16 cellular contexts compared by ENCODE assay signal in the genomic region with DNA sequence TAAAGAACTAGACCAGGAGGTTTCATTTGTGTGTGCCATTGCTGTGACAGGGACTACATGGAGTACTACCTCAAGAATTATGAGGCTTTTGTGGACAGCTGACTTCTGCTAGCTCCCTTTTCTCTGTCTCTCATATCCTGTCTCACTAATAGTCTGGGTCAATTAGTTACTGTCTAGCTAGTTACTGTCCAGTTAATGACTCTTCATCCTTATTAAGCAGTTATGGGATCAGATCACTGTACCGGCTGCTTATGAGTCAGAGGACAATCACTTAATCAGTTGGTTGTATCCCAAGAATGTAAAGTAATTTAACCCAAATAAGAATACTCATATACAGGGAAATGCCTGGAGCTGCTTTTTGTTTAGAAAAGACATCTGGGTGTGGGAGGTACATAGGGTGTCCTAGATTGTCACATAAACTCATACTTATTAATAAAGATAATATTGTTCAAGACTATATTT.
DNase-seq lines count a peak whose midpoint lies in the region; ATAC-seq and TF ChIP-seq lines count a peak whose summit lies in the region.
"Had no signal": no experiment of that assay in that cellular context is flagged by ENCODE, and none has a peak within 500 bp of the region (broad histone marks: within the 10 kb centered on the region; RNA-seq: fewer than 3 reads in every experiment).

No MANE protein-coding gene starts in this region.

- H3K36me3 Mint-ChIP-seq in activated CD8-positive, alpha-beta memory T cell treated with anti-CD3 and anti-CD28 coated beads, Interleukin-2, amount 10 ng/mL, durations not matched to agents 7 days and 5 days, result peaks cover 2% of the 10 kb centered on the region

- H3K9ac ChIP-seq in HCT116 (ENCODE audit: low read length), result no peak overlapping the region

- H3K9me2 ChIP-seq in HCT116 (ENCODE audit: insufficient read depth), result no peaks in the 10 kb centered on the region; the same call in 1 of the 2 replicates

- H3K27me3 Mint-ChIP-seq in activated CD8-positive, alpha-beta memory T cell treated with anti-CD3 and anti-CD28 coated beads, Interleukin-2, amount 10 ng/mL, durations not matched to agents 7 days and 5 days, result no peaks in the 10 kb centered on the region
- H3K27me3 Mint-ChIP-seq: brain; stimulated activated naive B cell treated with anti-CD40 and anti-IgM and Interleukin-4, amounts not matched to agents 10 μg/mL and 1 μg/mL and 100 μg/mL, for 72 hours had no signal

- TF ChIP-seq POLR2A in HCT116 (IDR thresholded peaks at IDR 0.05; ENCODE audit: borderline replicate concordance, extremely low read depth, insufficient read depth, insufficient read length), result no peak
- TF ChIP-seq POLR2A in erythroblast (IDR thresholded peaks at IDR 0.05; ENCODE audit: low read length), result no peak

- no peaks in the 10 kb centered on the region for H4K20me1 ChIP-seq in HCT116 (ENCODE audit: insufficient read depth)

- BruUV-seq in HCT116 (replicated peaks; lab: Mats Ljungman, UMichigan), result no TSS peak

- no peaks in the 10 kb centered on the region for H3K9me3 Mint-ChIP-seq in activated CD8-positive, alpha-beta memory T cell treated with anti-CD3 and anti-CD28 coated beads, Interleukin-2, amount 10 ng/mL, durations not matched to agents 7 days and 5 days (ENCODE audit: low read depth)
- H3K9me3 Mint-ChIP-seq: activated T-cell treated with anti-CD3 and anti-CD28 coated beads, Interleukin-2, amount 50 U/mL, for 4 hours; brain had no signal

- H3K27me3 ChIP-seq in HCT116 (ENCODE audit: insufficient read depth, low read length), result no peaks in the 10 kb centered on the region

- DNase-seq in AG08396 (ENCODE audit: low spot score) (peak; percentile 16), HCT116 (ENCODE audit: low read depth, low spot score) (no peak), fibroblast of villous mesenchyme (ENCODE audit: low read depth) (peak; percentile 66), erythroblast (lab: John Stamatoyannopoulos, UW) (no peak), NCI-H1105 treated with DMSO at 0.1 percent for 48 hours (lab: John Stamatoyannopoulos, UW) (no peak), anterior cingulate cortex (lab: John Stamatoyannopoulos, UW) (no peak)
- DNase-seq in activated CD8-positive, alpha-beta memory T cell treated with anti-CD3 and anti-CD28 coated beads, Interleukin-2, amount 10 ng/mL, durations not matched to agents 7 days and 5 days, result no peak
- DNase-seq: activated CD4-positive, CD25-positive, alpha-beta regulatory T cell treated with anti-CD3 and anti-CD28 coated beads, Interleukin-2, amount 50 U/mL, for 72 hours; activated T-cell treated with anti-CD3 and anti-CD28 coated beads, Interleukin-2, amount 50 U/mL, for 4 hours; DMS79 treated with DMSO at 0.1 percent for 48 hours; Kasumi-1; posterior cingulate gyrus; stimulated activated CD4-positive, alpha-beta T cell treated with anti-CD3 and anti-CD28 coated beads, Interleukin-4, amount 100 ng/mL, for 24 hours; stimulated activated naive B cell treated with anti-CD40 and anti-IgM and Interleukin-4, amounts not matched to agents 10 μg/mL and 1 μg/mL and 100 μg/mL, for 72 hours had no signal

- no peaks in the 10 kb centered on the region for H3K9me3 ChIP-seq in HCT116 (ENCODE audit: control insufficient read depth in 1 of 2, insufficient read depth in 1 of 2, low read depth in 1 of 2, low read length in 2 of 2)

- no peak overlapping the region for H3K27ac ChIP-seq in HCT116 (ENCODE audit: low read depth, low read length)

- peaks cover 0 to 8% of the 10 kb centered on the region in 2 experiments; a peak in 2 of 4 replicates for H3K4me1 ChIP-seq in HCT116 (ENCODE audit: control insufficient read depth in 1 of 2, insufficient read depth in 2 of 2, low read length in 2 of 2)

- POLR2A ChIA-PET in HCT116 (lab: Charles Lee), result no interaction called here

- H3K79me2 ChIP-seq in HCT116 (ENCODE audit: insufficient read depth, low read length), result no peaks in the 10 kb centered on the region

- no peaks in the 10 kb centered on the region for H3K36me3 ChIP-seq in HCT116 (ENCODE audit: control insufficient read depth in 1 of 2, insufficient read depth in 2 of 2, low read length in 2 of 2)

- no peak overlapping the region; a peak in 1 of 4 replicates for H3K4me3 ChIP-seq in HCT116 (replicated peaks in 1 of 2; ENCODE audit: low read depth in 1 of 2, low read length in 2 of 2)
- no peak overlapping the region for H3K4me3 ChIP-seq in fibroblast of villous mesenchyme (ENCODE audit: low read depth, low read length)

- peaks cover 2% of the 10 kb centered on the region for H3K4me1 Mint-ChIP-seq in activated CD8-positive, alpha-beta memory T cell treated with anti-CD3 and anti-CD28 coated beads, Interleukin-2, amount 10 ng/mL, durations not matched to agents 7 days and 5 days
- H3K4me1 Mint-ChIP-seq: stimulated activated naive B cell treated with anti-CD40 and anti-IgM and Interleukin-4, amounts not matched to agents 10 μg/mL and 1 μg/mL and 100 μg/mL, for 72 hours had no signal

- intact Hi-C loops in HCT116 (cut with micrococcal nuclease), result no loop called here

- TF ChIP-seq RAD21 in HCT116 (IDR thresholded peaks at IDR 0.05; ENCODE audit: low read depth), result no peak

- no peak overlapping the region for H3K4me3 Mint-ChIP-seq in activated CD8-positive, alpha-beta memory T cell treated with anti-CD3 and anti-CD28 coated beads, Interleukin-2, amount 10 ng/mL, durations not matched to agents 7 days and 5 days
- H3K4me3 Mint-ChIP-seq: activated T-cell treated with anti-CD3 and anti-CD28 coated beads, Interleukin-2, amount 50 U/mL, for 4 hours; brain; stimulated activated naive B cell treated with anti-CD40 and anti-IgM and Interleukin-4, amounts not matched to agents 10 μg/mL and 1 μg/mL and 100 μg/mL, for 72 hours had no signal

- ATAC-seq in HCT116 (no peak), SK-N-SH treated with all-trans-retinoic acid at 6 μM for 48 hours (peak; percentile 92)
- ATAC-seq in activated CD8-positive, alpha-beta memory T cell treated with anti-CD3 and anti-CD28 coated beads, Interleukin-2, amount 10 ng/mL, durations not matched to agents 7 days and 5 days, result no peak
- ATAC-seq: activated T-cell treated with anti-CD3 and anti-CD28 coated beads, Interleukin-2, amount 50 U/mL, for 4 hours; stimulated activated naive B cell treated with anti-CD40 and anti-IgM and Interleukin-4, amounts not matched to agents 10 μg/mL and 1 μg/mL and 100 μg/mL, for 72 hours had no signal

- H2AFZ ChIP-seq in HCT116 (ENCODE audit: low read depth, low read length, poor library complexity, severe bottlenecking), result no peak overlapping the region

- TF ChIP-seq CTCF in HCT116 (IDR thresholded peaks at IDR 0.05 in 2 of 3, conservative IDR thresholded peaks at IDR 0.05 in 1 of 3; ENCODE audit: borderline replicate concordance in 1 of 3, insufficient read depth in 1 of 3, low read depth in 2 of 3, low read length in 2 of 3) (no peak), fibroblast of villous mesenchyme (IDR thresholded peaks at IDR 0.05; ENCODE audit: insufficient read depth, low read depth, low read length) (no peak)

- no peak overlapping the region for H3K27ac Mint-ChIP-seq in activated CD8-positive, alpha-beta memory T cell treated with anti-CD3 and anti-CD28 coated beads, Interleukin-2, amount 10 ng/mL, durations not matched to agents 7 days and 5 days
- H3K27ac Mint-ChIP-seq: stimulated activated naive B cell treated with anti-CD40 and anti-IgM and Interleukin-4, amounts not matched to agents 10 μg/mL and 1 μg/mL and 100 μg/mL, for 72 hours had no signal

- CTCF ChIA-PET in HCT116 (lab: Charles Lee), result no interaction called here
- CTCF ChIA-PET in activated CD8-positive, alpha-beta memory T cell treated with anti-CD3 and anti-CD28 coated beads, Interleukin-2, amount 10 ng/mL, durations not matched to agents 7 days and 5 days (lab: Charles Lee), result no interaction called here

- RAD21 ChIA-PET in HCT116 (lab: Charles Lee; ENCODE audit: low non-redundant PET in 1 of 2, low total read pairs in 2 of 2, uncharacterized antibody in 2 of 2, unreplicated experiment in 2 of 2), result no interaction called here

- 0 out of 2 replicates have a peak overlapping the region, but pooled peaks have one; percentile 25 for H3K4me2 ChIP-seq in HCT116 (ENCODE audit: low read length)

TF ChIP-seq in HCT116, 20 proteins besides CTCF, POLR2A, EP300 and RAD21 (continues in another document):
- no peak for TF ChIP-seq YY1 (IDR thresholded peaks at IDR 0.05; ENCODE audit: extremely low read depth, insufficient replicate concordance, low read depth, low read length)
- no peak for TF ChIP-seq JUND (IDR thresholded peaks at IDR 0.05)
- TF ChIP-seq ZFX (IDR thresholded peaks at IDR 0.05), result no peak
- TF ChIP-seq, protein P1, sequence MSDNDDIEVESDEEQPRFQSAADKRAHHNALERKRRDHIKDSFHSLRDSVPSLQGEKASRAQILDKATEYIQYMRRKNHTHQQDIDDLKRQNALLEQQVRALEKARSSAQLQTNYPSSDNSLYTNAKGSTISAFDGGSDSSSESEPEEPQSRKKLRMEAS (IDR thresholded peaks at IDR 0.05), result no peak
- no peak for TF ChIP-seq EZH2 (IDR thresholded peaks at IDR 0.05)
- TF ChIP-seq SP1 (IDR thresholded peaks at IDR 0.05; ENCODE audit: low read depth), result no peak

TF ChIP-seq in SK-N-SH treated with all-trans-retinoic acid at 6 μM for 48 hours, 23 proteins besides CTCF, POLR2A, EP300 and RAD21:
- TF ChIP-seq ARNTL (CRISPR knock-in tag; IDR thresholded peaks at IDR 0.05; ENCODE audit: borderline replicate concordance, low read depth) (no peak), ISL1 (CRISPR knock-in tag; IDR thresholded peaks at IDR 0.05) (peak; percentile 84), ZC3H10 (CRISPR knock-in tag; IDR thresholded peaks at IDR 0.05) (peak; percentile 88)
TF ChIP-seq in SK-N-SH treated with all-trans-retinoic acid at 6 μM for 48 hours: peak in this region for 2.

Comparison
In these comparisons a context has a peak if more than half of its experiments do, and no peak if none do; other contexts are left out.
1. DNase-seq: peak in AG08396 (single experiment) and fibroblast of villous mesenchyme (single experiment); none in HCT116 (single experiment), erythroblast (0 of 2), activated CD8-positive, alpha-beta memory T cell treated with anti-CD3 and anti-CD28 coated beads, Interleukin-2, amount 10 ng/mL, durations not matched to agents 7 days and 5 days (single experiment), NCI-H1105 treated with DMSO at 0.1 percent for 48 hours (single experiment) and anterior cingulate cortex (0 of 58).